Comparison of ENCODE assay signal across 8 cellular contexts in genomic region chr4:169270156-169270809, GRCh38. TPM values are rescaled to one million over a fixed set of nuclear protein-coding genes. Genes with fewer than 3 reads are reported as not detected.
DNase-seq lines count a peak whose midpoint lies in the region; ATAC-seq and TF ChIP-seq lines count a peak whose summit lies in the region.

No MANE protein-coding gene starts in this region.

- H3K4me1 Mint-ChIP-seq in MCF 10A (ENCODE audit: insufficient read depth, unreplicated experiment) = peaks cover 28% of the 10 kb centered on the region

- H3K36me3 ChIP-seq in DND-41 (ENCODE audit: insufficient read depth, low read length) = no peaks in the 10 kb centered on the region
- 0 out of 2 replicates have a peak, but pooled peaks cover 4% of the 10 kb centered on the region for H3K36me3 ChIP-seq in PC-9 (ENCODE audit: low read depth)
- peaks cover 18% of the 10 kb centered on the region for H3K36me3 ChIP-seq in skeletal muscle satellite cell (ENCODE audit: insufficient read depth, low read length)

- TF ChIP-seq CTCF in DND-41 (IDR thresholded peaks at IDR 0.05; ENCODE audit: borderline replicate concordance, extremely low read depth, low read length, poor library complexity, severe bottlenecking) = no peak
- TF ChIP-seq CTCF in PC-9 (conservative IDR thresholded peaks at IDR 0.05) = no peak
- TF ChIP-seq CTCF in MCF 10A (IDR thresholded peaks at IDR 0.05; ENCODE audit: unreplicated experiment) = no peak

- peak overlapping the region; percentile 59 for H3K4me3 Mint-ChIP-seq in MCF 10A (ENCODE audit: unreplicated experiment)

- H3K9ac ChIP-seq in DND-41 (ENCODE audit: low read depth, low read length) = peak overlapping the region; percentile 74
- peak overlapping the region; percentile 99 for H3K9ac ChIP-seq in skeletal muscle satellite cell (ENCODE audit: low read depth, low read length)

- intact Hi-C loops in PC-9 (cut with micrococcal nuclease; ENCODE audit: unreplicated experiment) (loop anchor here (5.0 kb wide), 4 partner anchors 92 to 258 kb away; partner anchors contain the start of gene CBR4), MCF 10A (cut with micrococcal nuclease) (loop anchor here (1.0 to 10.0 kb wide), 4 partner anchors 45 to 246 kb away; no protein-coding TSS in a partner anchor)

- DNase-seq in DND-41 (peak; percentile 65), GM19240 (ENCODE audit: insufficient read length, low spot score) (peak; percentile 35), PC-9 (peak; percentile 35 to 55), MCF 10A (ENCODE audit: unreplicated experiment) (peak; percentile 54), iPS-NIHi11 (ENCODE audit: low spot score) (peak; percentile 79), NCI-H446 treated with DMSO at 0.1 percent for 48 hours (lab: John Stamatoyannopoulos, UW) (no peak)

- peaks cover 6% of the 10 kb centered on the region for H3K36me3 Mint-ChIP-seq in MCF 10A (ENCODE audit: insufficient read depth, unreplicated experiment)

- peaks cover 4% of the 10 kb centered on the region; the same call in 1 of the 2 replicates for H4K20me1 ChIP-seq in DND-41 (ENCODE audit: insufficient read depth, low read length)
- no peaks in the 10 kb centered on the region for H4K20me1 ChIP-seq in PC-9 (ENCODE audit: insufficient read depth)

- H3K4me1 ChIP-seq in DND-41 (ENCODE audit: insufficient read depth, low read length) = peaks cover 27% of the 10 kb centered on the region
- peaks cover 43% of the 10 kb centered on the region for H3K4me1 ChIP-seq in PC-9 (replicated peaks; ENCODE audit: insufficient read depth)
- peaks cover 35% of the 10 kb centered on the region for H3K4me1 ChIP-seq in skeletal muscle satellite cell (ENCODE audit: control insufficient read depth, insufficient read depth, low read length)

- H3K9me2 ChIP-seq in PC-9 (ENCODE audit: insufficient read depth) = no peaks in the 10 kb centered on the region

- peaks cover 28% of the 10 kb centered on the region for H3K27me3 ChIP-seq in DND-41 (ENCODE audit: insufficient read depth, low read length, poor library complexity)
- H3K27me3 ChIP-seq in PC-9 (ENCODE audit: insufficient read depth, low read depth) = no peaks in the 10 kb centered on the region
- no peaks in the 10 kb centered on the region for H3K27me3 ChIP-seq in skeletal muscle satellite cell (ENCODE audit: control insufficient read depth, insufficient read depth, low read length)

- H3F3A ChIP-seq in PC-9 (ENCODE audit: insufficient read depth, low read depth) = peaks cover 34% of the 10 kb centered on the region

- BruUV-seq in PC-9 (replicated peaks; lab: Mats Ljungman, UMichigan) = TSS peak; percentile 35
- BruUV-seq in MCF 10A (replicated peaks; lab: Mats Ljungman, UMichigan) = no TSS peak

- peak overlapping the region; percentile 83 for H2AFZ ChIP-seq in DND-41 (ENCODE audit: low read depth, low read length)
- H2AFZ ChIP-seq in PC-9 = peak overlapping the region; percentile 75

- peak; percentile 81 for ATAC-seq in DND-41 (ENCODE audit: insufficient read depth, low read depth)
- peak; percentile 52 for ATAC-seq in HG03196 (IDR thresholded peaks at IDR 0.05; ENCODE audit: unreplicated experiment)

- CTCF ChIA-PET in PC-9 (lab: Charles Lee) = interaction anchor here (0.5 to 1.2 kb wide), 4 partner anchors 84 to 245 kb away, joined by 3 read pairs; no protein-coding TSS in a partner anchor
- CTCF ChIA-PET in MCF 10A (lab: Yijun Ruan, JAX) = interaction anchor here (0.7 to 1.6 kb wide), 17 partner anchors 12 to 354 kb away, joined by 3 to 8 read pairs (median 3); partner anchors contain the start of gene CBR4

- H3K4me2 ChIP-seq in DND-41 (ENCODE audit: insufficient read depth, low read length) = peak overlapping the region; percentile 89
- peak overlapping the region; percentile 88 for H3K4me2 ChIP-seq in PC-9
- peak overlapping the region; percentile 78 for H3K4me2 ChIP-seq in skeletal muscle satellite cell (ENCODE audit: low read length)

- POLR2A ChIA-PET in PC-9 (lab: Charles Lee; ENCODE audit: unreplicated experiment) (interaction anchor here (0.6 to 0.9 kb wide), 4 partner anchors 13 to 260 kb away, joined by 3 to 60 read pairs (median 4); partner anchors contain the start of gene CBR4), MCF 10A (lab: Yijun Ruan, JAX) (interaction anchor here (0.7 to 5.1 kb wide), 24 partner anchors 9 to 260 kb away, joined by 3 to 41 read pairs (median 5); partner anchors contain the start of gene CBR4)

- H3K27ac ChIP-seq in DND-41 (ENCODE audit: low read length) (peak overlapping the region; percentile 60), PC-9 (peak overlapping the region; percentile 66)

- H3K9me3 Mint-ChIP-seq in MCF 10A (ENCODE audit: unreplicated experiment) = no peaks in the 10 kb centered on the region

- H3K27me3 Mint-ChIP-seq in MCF 10A (ENCODE audit: insufficient read depth, unreplicated experiment) = no peaks in the 10 kb centered on the region

- H3K9me3 ChIP-seq in DND-41 (ENCODE audit: insufficient read depth, low read length, severe bottlenecking) (no peaks in the 10 kb centered on the region), PC-9 (ENCODE audit: insufficient read depth, low read depth) (no peaks in the 10 kb centered on the region), skeletal muscle satellite cell (replicated peaks; ENCODE audit: low read length) (no peaks in the 10 kb centered on the region)

- no peaks in the 10 kb centered on the region for H3K79me2 ChIP-seq in DND-41 (ENCODE audit: insufficient read depth, low read length)
- H3K79me2 ChIP-seq in PC-9 (ENCODE audit: low read depth) = peaks cover 51% of the 10 kb centered on the region

- no peak overlapping the region for H3K27ac Mint-ChIP-seq in MCF 10A (ENCODE audit: low read depth, unreplicated experiment)

- H3K4me3 ChIP-seq in DND-41 (ENCODE audit: low read depth in 1 of 2, low read length in 2 of 2) (peak overlapping the region; percentile 74 to 77), PC-9 (peak overlapping the region; percentile 91), skeletal muscle satellite cell (ENCODE audit: low read length) (peak overlapping the region; percentile 89)

RNA-seq across cellular contexts. Expression of gene SH3RF1, which starts 0.5 kb away (rescaled TPM):
- total RNA-seq in PC-9 (2021) (26.4 and 37.4 TPM in 2 replicates), MCF 10A (2022) (16.5 and 17.4 TPM in 2 replicates)
- 14.7 and 16.6 TPM in 2 replicates for total RNA-seq in skeletal muscle satellite cell (2012; rRNA removed)
